Comparison of ENCODE assay signal across 21 cellular contexts in genomic region chr12:83318386-83318971, GRCh38.
DNase-seq lines count a peak whose midpoint lies in the region; ATAC-seq and TF ChIP-seq lines count a peak whose summit lies in the region.
"Had no signal": no experiment of that assay in that cellular context is flagged by ENCODE, and none has a peak within 500 bp of the region (broad histone marks: within the 10 kb centered on the region; RNA-seq: fewer than 3 reads in every experiment).

No MANE protein-coding gene starts in this region.

- TF ChIP-seq EP300 in SK-N-SH (IDR thresholded peaks at IDR 0.05; ENCODE audit: borderline replicate concordance in 1 of 2, low read depth in 1 of 2, low read length in 1 of 2) (0 out of 4 replicates have a peak, but pooled peaks of 1 of the 2 experiments have one; percentile 6), transverse colon (IDR thresholded peaks at IDR 0.05; ENCODE audit: low read depth) (peak; percentile 3)

- POLR2A ChIA-PET in SK-N-SH (lab: Yijun Ruan, JAX): no interaction called here

- in situ Hi-C loops in transverse colon (cut with MboI; ENCODE audit: low pct_ligation_motif_present in 1 of 4, low pct_unique_long_range_greater_than_20kb in 1 of 4, low sequenced_read_pairs in 3 of 4): no loop called here

- no peaks in the 10 kb centered on the region for H3K36me3 ChIP-seq in SK-N-SH (replicated peaks in 1 of 2; ENCODE audit: control insufficient read depth in 1 of 2, insufficient read depth in 2 of 2, low read length in 1 of 2)
- H3K36me3 ChIP-seq in transverse colon: no peaks in the 10 kb centered on the region
- H3K36me3 ChIP-seq: cardiac muscle cell, esophagus muscularis mucosa, heart left ventricle, right atrium auricular region had no signal

- H3F3A ChIP-seq in SK-N-SH (replicated peaks; ENCODE audit: insufficient read depth): peaks cover 3% of the 10 kb centered on the region

- CTCF ChIA-PET in SK-N-SH (lab: Yijun Ruan, JAX): no interaction called here

- no peak for TF ChIP-seq RAD21 in SK-N-SH (IDR thresholded peaks at IDR 0.05; ENCODE audit: low read length)

- no peak for TF ChIP-seq POLR2A in transverse colon (IDR thresholded peaks at IDR 0.05)

- H3K27me3 ChIP-seq in SK-N-SH (ENCODE audit: insufficient read depth) (no peaks in the 10 kb centered on the region), transverse colon (no peaks in the 10 kb centered on the region)
- H3K27me3 ChIP-seq: cardiac muscle cell, esophagus muscularis mucosa, heart left ventricle, right atrium auricular region had no signal

- ATAC-seq in GM19455 (IDR thresholded peaks at IDR 0.05; ENCODE audit: unreplicated experiment): no peak
- ATAC-seq: A549; activated CD8-positive, alpha-beta T cell treated with anti-CD3 and anti-CD28 coated beads for 36 hours; stimulated activated naive CD8-positive, alpha-beta T cell treated with anti-CD3 and anti-CD28 coated beads, Interleukin-15, Interleukin-2, amounts not matched to agents 100 U/mL and 50 U/mL, for 24 hours had no signal

- no peaks in the 10 kb centered on the region for H4K20me1 ChIP-seq in SK-N-SH (ENCODE audit: insufficient read depth)

- H3K79me2 ChIP-seq in SK-N-SH (ENCODE audit: insufficient read depth): no peaks in the 10 kb centered on the region

- no peak overlapping the region for H3K4me3 ChIP-seq in SK-N-SH (ENCODE audit: low read depth in 2 of 2, low read length in 1 of 2)
- H3K4me3 ChIP-seq in transverse colon: no peak overlapping the region
- H3K4me3 ChIP-seq: A549, cardiac muscle cell, esophagus muscularis mucosa, heart left ventricle, right atrium auricular region had no signal

- H2AFZ ChIP-seq in SK-N-SH (ENCODE audit: low read depth): no peak overlapping the region

- H3K9ac ChIP-seq in SK-N-SH: no peak overlapping the region

- no peaks in the 10 kb centered on the region for H3K9me3 ChIP-seq in SK-N-SH
- no peaks in the 10 kb centered on the region for H3K9me3 ChIP-seq in transverse colon
- H3K9me3 ChIP-seq: A549, esophagus muscularis mucosa, heart left ventricle, right atrium auricular region had no signal

- H3K4me1 ChIP-seq in SK-N-SH (ENCODE audit: control insufficient read depth in 1 of 2, insufficient read depth in 2 of 2, low read depth in 1 of 2, low read length in 1 of 2) (no peaks in the 10 kb centered on the region; a peak in 1 of 4 replicates), transverse colon (no peaks in the 10 kb centered on the region)
- H3K4me1 ChIP-seq: A549, right atrium auricular region had no signal

- 4% methylated on average over 1 of the region's 1 CpG for WGBS in SK-N-SH (ENCODE audit: low lambda C conversion rate)
- WGBS in transverse colon (ENCODE audit: low coverage in 1 of 2), 2 donors: 0 to 16% methylated on average over 1 of the region's 1 CpG

- TF ChIP-seq CTCF in SK-N-SH (IDR thresholded peaks at IDR 0.05) (no peak), transverse colon (IDR thresholded peaks at IDR 0.05) (no peak)

- DNase-seq in NOMO-1 treated with DMSO at 0.1 percent for 48 hours (lab: John Stamatoyannopoulos, UW; ENCODE audit: unreplicated experiment): peak; percentile 46
- DNase-seq in NOMO-1 treated with dmso at 0.1 percent for 144 hours (lab: John Stamatoyannopoulos, UW; ENCODE audit: unreplicated experiment): no peak
- no peak for DNase-seq in SK-N-SH
- peak; percentile 6 for DNase-seq in kidney tubule cell (ENCODE audit: low spot score)
- DNase-seq in transverse colon: no peak
- DNase-seq in HK-2 (ENCODE audit: unreplicated experiment): no peak
- no peak for DNase-seq in T1000 (lab: John Stamatoyannopoulos, UW)
- DNase-seq: activated CD8-positive, alpha-beta T cell treated with anti-CD3 and anti-CD28 coated beads for 36 hours; activated T-cell treated with anti-CD3 and anti-CD28 coated beads, Interleukin-2, amount 50 U/mL, for 48 hours; CD4-positive, alpha-beta T cell; heart left ventricle; HFFc6; immature natural killer cell; NCI-H2081 treated with DMSO at 0.1 percent for 48 hours; NCI-H82; stimulated activated naive CD8-positive, alpha-beta T cell treated with anti-CD3 and anti-CD28 coated beads, Interleukin-15, Interleukin-2, amounts not matched to agents 100 U/mL and 50 U/mL, for 24 hours had no signal

- H3K4me2 ChIP-seq in SK-N-SH: no peak overlapping the region; the same call in 1 of the 2 replicates
- H3K4me2 ChIP-seq: A549 had no signal

- H3K9me2 ChIP-seq in SK-N-SH: no peaks in the 10 kb centered on the region

- H3K27ac ChIP-seq in SK-N-SH (ENCODE audit: low read depth in 2 of 2, low read length in 1 of 2): peak overlapping the region; percentile 47 to 80; a peak in 3 of 4 replicates
- peak overlapping the region; percentile 22 to 53 (median 37) for H3K27ac ChIP-seq in transverse colon
- H3K27ac ChIP-seq: A549, cardiac muscle cell, right atrium auricular region had no signal

- intact Hi-C loops in transverse colon (cut with DNase I; ENCODE audit: low total_unique reads): no loop called here

TF ChIP-seq in SK-N-SH, 30 proteins besides CTCF, POLR2A, EP300 and RAD21:
- TF ChIP-seq NFIC (IDR thresholded peaks at IDR 0.05; ENCODE audit: borderline replicate concordance) (0 out of 2 replicates have a peak, but pooled peaks have one; percentile 17), FOXJ3 (CRISPR knock-in tag; IDR thresholded peaks at IDR 0.05) (no peak)
TF ChIP-seq in SK-N-SH: peak in this region for 1.

Comparison
In these comparisons a context has a peak if more than half of its experiments do, and no peak if none do; other contexts are left out.
1. DNase-seq: peak in NOMO-1 treated with DMSO at 0.1 percent for 48 hours (single experiment) and kidney tubule cell (single experiment); none in NOMO-1 treated with dmso at 0.1 percent for 144 hours (single experiment), SK-N-SH (single experiment), transverse colon (single experiment), HK-2 (single experiment) and T1000 (single experiment).